ENCODE assay signal across 21 cellular contexts in genomic region chr5:129069316-129069715, GRCh38. TPM values are rescaled to one million over a fixed set of nuclear protein-coding genes. Genes with fewer than 3 reads are reported as not detected.
DNase-seq lines count a peak whose midpoint lies in the region; ATAC-seq and TF ChIP-seq lines count a peak whose summit lies in the region.
"Had no signal": no experiment of that assay in that cellular context is flagged by ENCODE, and none has a peak within 500 bp of the region (broad histone marks: within the 10 kb centered on the region; RNA-seq: fewer than 3 reads in every experiment).

No MANE protein-coding gene starts in this region.

- no peaks in the 10 kb centered on the region for H3K36me3 ChIP-seq in smooth muscle cell (ENCODE audit: low read depth)
- H3K36me3 ChIP-seq: ascending aorta, gastroesophageal sphincter, SJSA1, thoracic aorta had no signal

- no peak for TF ChIP-seq CTCF in smooth muscle cell (IDR thresholded peaks at IDR 0.05; ENCODE audit: borderline replicate concordance, insufficient read depth, poor library complexity, severe bottlenecking)

- H4K20me1 ChIP-seq in smooth muscle cell (ENCODE audit: low read depth), result no peaks in the 10 kb centered on the region

- no peaks in the 10 kb centered on the region for H3K4me1 ChIP-seq in smooth muscle cell (ENCODE audit: low read depth)
- H3K4me1 ChIP-seq: ascending aorta, SJSA1 had no signal

- H3K9me3 ChIP-seq in smooth muscle cell (replicated peaks; ENCODE audit: low read depth), result no peaks in the 10 kb centered on the region
- H3K9me3 ChIP-seq: ascending aorta, gastroesophageal sphincter, SJSA1, thoracic aorta had no signal

- H3K4me3 ChIP-seq in smooth muscle cell, result no peak overlapping the region
- H3K4me3 ChIP-seq: ascending aorta, gastroesophageal sphincter, SJSA1, thoracic aorta had no signal

- H2AFZ ChIP-seq in smooth muscle cell (ENCODE audit: low read depth), result peak overlapping the region; percentile 77

- H3K4me2 ChIP-seq in smooth muscle cell, result no peak overlapping the region

- WGBS in smooth muscle cell (ENCODE audit: low lambda C conversion rate), result 61% methylated on average over 2 of the region's 2 CpGs

- no peak overlapping the region for H3K27ac ChIP-seq in smooth muscle cell (ENCODE audit: low read depth)
- H3K27ac ChIP-seq: ascending aorta, gastroesophageal sphincter, HL-60, SJSA1, thoracic aorta had no signal

- no peaks in the 10 kb centered on the region for H3K79me2 ChIP-seq in smooth muscle cell (ENCODE audit: low read depth)

- H3K9ac ChIP-seq in smooth muscle cell (ENCODE audit: low read depth), result no peak overlapping the region

- H3F3A ChIP-seq in smooth muscle cell (ENCODE audit: low read depth), result no peaks in the 10 kb centered on the region

- no peak for DNase-seq in smooth muscle cell (lab: John Stamatoyannopoulos, UW; ENCODE audit: unreplicated experiment)
- DNase-seq in SKM-1 (lab: John Stamatoyannopoulos, UW; ENCODE audit: unreplicated experiment), result no peak
- DNase-seq in NCI-H345 (lab: John Stamatoyannopoulos, UW), result no peak
- DNase-seq: activated CD8-positive, alpha-beta T cell treated with anti-CD3 and anti-CD28 coated beads, Interleukin-2, amount 10 ng/mL, durations not matched to agents 7 days and 5 days; activated T-cell treated with anti-CD3 and anti-CD28 coated beads, Interleukin-2, amount 50 U/mL, for 24 hours; effector CD8-positive, alpha-beta T cell; mesenchymal stem cell; naive B cell; NCI-H1436 treated with DMSO at 0.1 percent for 48 hours; right cardiac atrium had no signal

- ATAC-seq in GM19035 (IDR thresholded peaks at IDR 0.05; ENCODE audit: unreplicated experiment) (peak; percentile 55), GM21619 (IDR thresholded peaks at IDR 0.05; ENCODE audit: unreplicated experiment) (peak; percentile 61), HG03159 (IDR thresholded peaks at IDR 0.05; ENCODE audit: unreplicated experiment) (peak; percentile 75), GM21825 (IDR thresholded peaks at IDR 0.05; ENCODE audit: unreplicated experiment) (no peak)
- ATAC-seq: activated CD4-positive, CD25-positive, alpha-beta regulatory T cell treated with anti-CD3 and anti-CD28 coated beads, Interleukin-2, amount 50 U/mL, for 24 hours; activated CD8-positive, alpha-beta T cell treated with anti-CD3 and anti-CD28 coated beads, Interleukin-2, amount 10 ng/mL, durations not matched to agents 7 days and 5 days; esophagus mucosa; gastroesophageal sphincter; right cardiac atrium had no signal

- no peaks in the 10 kb centered on the region for H3K27me3 ChIP-seq in smooth muscle cell (ENCODE audit: low read depth)
- H3K27me3 ChIP-seq: ascending aorta, gastroesophageal sphincter, SJSA1 had no signal

RNA-seq across cellular contexts. Expression of gene ISOC1, which starts 25.2 kb away (rescaled TPM):
- total RNA-seq in smooth muscle cell, result 15.0 and 15.3 TPM in 2 replicates
- 12.6 and 16.2 TPM in 2 replicates for polyA plus RNA-seq in smooth muscle cell
